ENCODE assay signal across 31 cellular contexts in the genomic region with DNA sequence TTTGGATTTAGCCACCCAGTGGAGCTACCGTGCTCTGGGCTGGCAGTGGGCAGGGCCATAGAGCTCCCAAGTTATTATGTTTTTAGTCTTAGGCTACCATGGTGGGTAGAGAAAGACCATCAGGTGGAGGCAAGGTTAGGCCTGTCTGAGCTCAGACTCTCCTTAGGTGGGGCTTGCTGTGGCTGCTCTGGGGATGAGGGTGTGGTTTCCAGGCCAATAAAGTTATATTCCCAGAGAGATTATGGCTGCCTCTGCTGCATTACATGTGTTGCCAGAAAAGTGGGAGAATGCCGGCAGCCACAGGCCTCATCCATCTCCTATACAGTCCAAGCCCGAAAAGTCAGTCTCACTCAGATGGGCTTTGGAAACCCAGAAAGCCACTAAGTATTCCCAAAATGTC. TPM values are rescaled to one million over a fixed set of nuclear protein-coding genes. Genes with fewer than 3 reads are reported as not detected.
"Had no signal": no experiment of that assay in that cellular context is flagged by ENCODE, and none has a peak within 500 bp of the region (broad histone marks: within the 10 kb centered on the region; RNA-seq: fewer than 3 reads in every experiment).

No MANE protein-coding gene starts in this region.

- H3K4me3 Mint-ChIP-seq: activated CD4-positive, alpha-beta memory T cell treated with anti-CD3 and anti-CD28 coated beads for 36 hours; activated CD4-positive, alpha-beta T cell treated with anti-CD3 and anti-CD28 coated beads for 36 hours; activated CD4-positive, alpha-beta T cell treated with anti-CD3 and anti-CD28 coated beads, Interleukin-2, amount 10 ng/mL, durations not matched to agents 24 days and 14 days; activated CD8-positive, alpha-beta memory T cell treated with anti-CD3 and anti-CD28 coated beads, Interleukin-2, amount 10 ng/mL, durations not matched to agents 7 days and 5 days; activated CD8-positive, alpha-beta T cell treated with anti-CD3 and anti-CD28 coated beads, Interleukin-2, amount 10 ng/mL, durations not matched to agents 7 days and 5 days; activated naive CD4-positive, alpha-beta T cell treated with anti-CD3 and anti-CD28 coated beads for 36 hours; activated naive CD4-positive, alpha-beta T cell treated with anti-CD3 and anti-CD28 coated beads, Interleukin-2, amount 50 U/mL, for 24 hours; activated naive CD8-positive, alpha-beta T cell treated with anti-CD3 and anti-CD28 coated beads for 36 hours; activated naive CD8-positive, alpha-beta T cell treated with anti-CD3 and anti-CD28 coated beads, Interleukin-2, amount 50 U/mL, for 24 hours; activated T-helper 1 cell treated with anti-CD3 and anti-CD28 coated beads, Interleukin-12 subunit alpha, Interleukin-12 subunit beta, Interleukin-2, Interleukin-4 antibody, amounts not matched to agents 30 ng/mL and 10 ng/mL and 1 ng/mL, durations not matched to agents 14 hours and 24 hours and 36 hours; endodermal cell had no signal

- H3K4me3 ChIP-seq: adrenal gland, body of pancreas had no signal

- H3K4me1 ChIP-seq: adrenal gland, body of pancreas had no signal

- H3K9me3 ChIP-seq: adrenal gland, body of pancreas had no signal

- H3K36me3 ChIP-seq: adrenal gland had no signal

- H3K27ac ChIP-seq: adrenal gland, body of pancreas had no signal

- H3K27me3 ChIP-seq: adrenal gland, body of pancreas had no signal

- H3K27ac Mint-ChIP-seq: activated CD4-positive, alpha-beta memory T cell treated with anti-CD3 and anti-CD28 coated beads for 36 hours; activated CD4-positive, alpha-beta T cell treated with anti-CD3 and anti-CD28 coated beads for 36 hours; activated CD4-positive, alpha-beta T cell treated with anti-CD3 and anti-CD28 coated beads, Interleukin-2, amount 10 ng/mL, durations not matched to agents 24 days and 14 days; activated CD8-positive, alpha-beta memory T cell treated with anti-CD3 and anti-CD28 coated beads, Interleukin-2, amount 10 ng/mL, durations not matched to agents 7 days and 5 days; activated CD8-positive, alpha-beta T cell treated with anti-CD3 and anti-CD28 coated beads, Interleukin-2, amount 10 ng/mL, durations not matched to agents 7 days and 5 days; activated naive CD4-positive, alpha-beta T cell treated with anti-CD3 and anti-CD28 coated beads for 36 hours; activated naive CD4-positive, alpha-beta T cell treated with anti-CD3 and anti-CD28 coated beads, Interleukin-2, amount 50 U/mL, for 24 hours; activated naive CD8-positive, alpha-beta T cell treated with anti-CD3 and anti-CD28 coated beads for 36 hours; activated naive CD8-positive, alpha-beta T cell treated with anti-CD3 and anti-CD28 coated beads, Interleukin-2, amount 50 U/mL, for 24 hours; activated T-helper 1 cell treated with anti-CD3 and anti-CD28 coated beads, Interleukin-12 subunit alpha, Interleukin-12 subunit beta, Interleukin-2, Interleukin-4 antibody, amounts not matched to agents 30 ng/mL and 10 ng/mL and 1 ng/mL, durations not matched to agents 14 hours and 24 hours and 36 hours; activated T-helper 2 cell treated with anti-CD3 and anti-CD28 coated beads, Interferon-gamma antibody, Interleukin-2, Interleukin-4, amounts not matched to agents 10 μg/mL and 5 μg/mL and 100 μg/mL, durations not matched to agents 14 hours and 24 hours and 36 hours; endodermal cell had no signal

- ATAC-seq: activated CD4-positive, alpha-beta T cell treated with anti-CD3 and anti-CD28 coated beads for 36 hours; activated CD8-positive, alpha-beta memory T cell treated with anti-CD3 and anti-CD28 coated beads, Interleukin-2, amount 10 ng/mL, durations not matched to agents 7 days and 5 days; activated CD8-positive, alpha-beta T cell treated with anti-CD3 and anti-CD28 coated beads, Interleukin-2, amount 10 ng/mL, durations not matched to agents 7 days and 5 days; activated naive CD8-positive, alpha-beta T cell treated with anti-CD3 and anti-CD28 coated beads, Interleukin-2, amount 50 U/mL, for 24 hours; body of pancreas; esophagus mucosa had no signal

- DNase-seq: activated CD4-positive, alpha-beta memory T cell treated with anti-CD3 and anti-CD28 coated beads for 36 hours; activated CD4-positive, alpha-beta T cell treated with anti-CD3 and anti-CD28 coated beads for 36 hours; activated CD4-positive, alpha-beta T cell treated with anti-CD3 and anti-CD28 coated beads, Interleukin-2, amount 10 ng/mL, durations not matched to agents 24 days and 14 days; activated CD4-positive, CD25-positive, alpha-beta regulatory T cell; activated CD4-positive, CD25-positive, alpha-beta regulatory T cell treated with anti-CD3 and anti-CD28 coated beads, Interleukin-2, amount 50 U/mL, for 72 hours; activated CD8-positive, alpha-beta memory T cell treated with anti-CD3 and anti-CD28 coated beads, Interleukin-2, amount 10 ng/mL, durations not matched to agents 7 days and 5 days; activated CD8-positive, alpha-beta memory T cell treated with anti-CD3 and anti-CD28 coated beads, Interleukin-2, amount 50 U/mL, for 4 hours; activated CD8-positive, alpha-beta T cell treated with anti-CD3 and anti-CD28 coated beads, Interleukin-2, amount 10 ng/mL, durations not matched to agents 7 days and 5 days; activated effector memory CD4-positive, alpha-beta T cell treated with anti-CD3 and anti-CD28 coated beads, Interleukin-2, amount 50 U/mL, for 16 hours; activated naive CD4-positive, alpha-beta T cell treated with anti-CD3 and anti-CD28 coated beads for 36 hours; activated naive CD8-positive, alpha-beta T cell treated with anti-CD3 and anti-CD28 coated beads for 36 hours; activated naive CD8-positive, alpha-beta T cell treated with anti-CD3 and anti-CD28 coated beads, Interleukin-2, amount 50 U/mL, for 24 hours; activated T-cell treated with anti-CD3 and anti-CD28 coated beads, Interleukin-2, amount 50 U/mL, for 1 hour; activated T-cell treated with anti-CD3 and anti-CD28 coated beads, Interleukin-2, amount 50 U/mL, for 48 hours; adrenal gland; amygdala; aorta; body of pancreas; caudate nucleus; cortex of kidney; dermis blood vessel endothelial cell; effector memory CD4-positive, alpha-beta T cell; endodermal cell; foreskin fibroblast; head of caudate nucleus; T-helper 2 cell had no signal

- H3K4me1 Mint-ChIP-seq: activated CD4-positive, alpha-beta T cell treated with anti-CD3 and anti-CD28 coated beads for 36 hours; activated CD4-positive, alpha-beta T cell treated with anti-CD3 and anti-CD28 coated beads, Interleukin-2, amount 10 ng/mL, durations not matched to agents 24 days and 14 days; activated CD8-positive, alpha-beta memory T cell treated with anti-CD3 and anti-CD28 coated beads, Interleukin-2, amount 10 ng/mL, durations not matched to agents 7 days and 5 days; activated naive CD4-positive, alpha-beta T cell treated with anti-CD3 and anti-CD28 coated beads, Interleukin-2, amount 50 U/mL, for 24 hours; activated naive CD8-positive, alpha-beta T cell treated with anti-CD3 and anti-CD28 coated beads for 36 hours; activated naive CD8-positive, alpha-beta T cell treated with anti-CD3 and anti-CD28 coated beads, Interleukin-2, amount 50 U/mL, for 24 hours; endodermal cell had no signal

- H3K36me3 Mint-ChIP-seq: activated CD4-positive, alpha-beta memory T cell treated with anti-CD3 and anti-CD28 coated beads for 36 hours; activated CD8-positive, alpha-beta memory T cell treated with anti-CD3 and anti-CD28 coated beads, Interleukin-2, amount 10 ng/mL, durations not matched to agents 7 days and 5 days; activated naive CD4-positive, alpha-beta T cell treated with anti-CD3 and anti-CD28 coated beads, Interleukin-2, amount 50 U/mL, for 24 hours had no signal

- H3K27me3 Mint-ChIP-seq: activated CD4-positive, alpha-beta memory T cell treated with anti-CD3 and anti-CD28 coated beads for 36 hours; activated CD4-positive, alpha-beta T cell treated with anti-CD3 and anti-CD28 coated beads for 36 hours; activated CD4-positive, alpha-beta T cell treated with anti-CD3 and anti-CD28 coated beads, Interleukin-2, amount 10 ng/mL, durations not matched to agents 24 days and 14 days; activated CD8-positive, alpha-beta memory T cell treated with anti-CD3 and anti-CD28 coated beads, Interleukin-2, amount 10 ng/mL, durations not matched to agents 7 days and 5 days had no signal

RNA-seq across cellular contexts. Expression of a gene that starts 34.2 kb away (rescaled TPM):
- total RNA-seq: activated CD4-positive, alpha-beta memory T cell treated with anti-CD3 and anti-CD28 coated beads for 36 hours; activated CD4-positive, alpha-beta T cell treated with anti-CD3 and anti-CD28 coated beads for 36 hours; activated CD4-positive, alpha-beta T cell treated with anti-CD3 and anti-CD28 coated beads, Interleukin-2, amount 10 ng/mL, durations not matched to agents 24 days and 14 days; activated CD8-positive, alpha-beta T cell treated with anti-CD3 and anti-CD28 coated beads, Interleukin-2, amount 10 ng/mL, durations not matched to agents 7 days and 5 days; activated naive CD4-positive, alpha-beta T cell treated with anti-CD3 and anti-CD28 coated beads for 36 hours; activated T-helper 1 cell treated with anti-CD3 and anti-CD28 coated beads, Interleukin-12 subunit alpha, Interleukin-12 subunit beta, Interleukin-2, Interleukin-4 antibody, amounts not matched to agents 30 ng/mL and 10 ng/mL and 1 ng/mL, durations not matched to agents 14 hours and 24 hours and 36 hours; activated T-helper 2 cell treated with anti-CD3 and anti-CD28 coated beads, Interferon-gamma antibody, Interleukin-2, Interleukin-4, amounts not matched to agents 10 μg/mL and 5 μg/mL and 100 μg/mL, durations not matched to agents 14 hours and 24 hours and 36 hours; T-helper 1 cell treated with Interleukin-12 subunit alpha and Interleukin-12 subunit beta and Interleukin-4 antibody, amounts not matched to agents 30 ng/mL and 1 ng/mL, for 36 hours had no signal
